In the genomic region with DNA sequence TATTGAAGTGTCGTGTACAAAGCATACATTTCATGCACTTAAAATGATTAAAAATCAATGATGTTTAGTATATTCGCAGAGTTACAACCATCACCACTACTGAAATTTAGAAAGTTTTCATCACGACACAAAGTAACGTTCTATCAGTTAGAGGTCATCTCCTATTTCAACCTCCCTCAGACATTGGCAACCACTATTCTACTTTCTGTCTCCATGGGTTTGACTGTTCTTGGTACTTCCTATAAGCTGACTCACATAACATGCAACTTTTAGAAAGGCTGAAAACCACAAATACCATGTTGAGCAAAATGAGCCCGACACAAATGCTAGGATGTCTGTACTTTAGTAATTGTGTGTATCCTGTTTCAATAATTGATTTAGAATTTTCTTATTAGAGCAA, we compare ENCODE assay signal across 12 cellular contexts. TPM values are rescaled to one million over a fixed set of nuclear protein-coding genes. Genes with fewer than 3 reads are reported as not detected.
DNase-seq lines count a peak whose midpoint lies in the region; ATAC-seq, FAIRE-seq and TF ChIP-seq lines count a peak whose summit lies in the region.
"Not testable (repeated sequence)": the region's sequence is repeated elsewhere in the genome, so short reads cannot be mapped to it uniquely, and the experiment has no call there.
"Had no signal": no experiment of that assay in that cellular context is flagged by ENCODE, and none has a peak within 500 bp of the region (broad histone marks: within the 10 kb centered on the region; RNA-seq: fewer than 3 reads in every experiment).

No MANE protein-coding gene starts in this region.

- POLR2A ChIA-PET in activated CD8-positive, alpha-beta T cell treated with anti-CD3 and anti-CD28 coated beads for 36 hours (lab: Charles Lee) = not testable (repeated sequence)

- not testable (repeated sequence) for H3K27me3 Mint-ChIP-seq in activated CD8-positive, alpha-beta T cell treated with anti-CD3 and anti-CD28 coated beads for 36 hours; activated naive CD8-positive, alpha-beta T cell treated with anti-CD3 and anti-CD28 coated beads, Interleukin-2, amount 50 U/mL, for 24 hours

- not testable (repeated sequence) for H3K4me3 Mint-ChIP-seq in activated CD8-positive, alpha-beta T cell treated with anti-CD3 and anti-CD28 coated beads for 36 hours; activated naive CD8-positive, alpha-beta T cell treated with anti-CD3 and anti-CD28 coated beads, Interleukin-2, amount 50 U/mL, for 24 hours

- not testable (repeated sequence) for H3K27ac Mint-ChIP-seq in activated CD8-positive, alpha-beta T cell treated with anti-CD3 and anti-CD28 coated beads for 36 hours
- H3K27ac Mint-ChIP-seq in activated naive CD8-positive, alpha-beta T cell treated with anti-CD3 and anti-CD28 coated beads, Interleukin-2, amount 50 U/mL, for 24 hours = peak overlapping the region; percentile 35

- peak; percentile 70 for FAIRE-seq in islet of Langerhans (lab: Jason Lieb, UNC)

- not testable (repeated sequence) for H3K9ac ChIP-seq in mammary epithelial cell (ENCODE audit: insufficient read depth, low read length)

- DNase-seq in HT1080 (ENCODE audit: low read depth) = peak; percentile 41
- peak; percentile 51 for DNase-seq in NB4 (ENCODE audit: low read depth)
- DNase-seq in activated CD8-positive, alpha-beta T cell treated with anti-CD3 and anti-CD28 coated beads for 36 hours; activated naive CD8-positive, alpha-beta T cell treated with anti-CD3 and anti-CD28 coated beads, Interleukin-2, amount 50 U/mL, for 24 hours; stimulated activated naive CD8-positive, alpha-beta T cell treated with anti-CD3 and anti-CD28 coated beads, Interleukin-15, Interleukin-2, amounts not matched to agents 100 U/mL and 50 U/mL, for 24 hours: not testable (repeated sequence)
- DNase-seq in mammary epithelial cell = peak; percentile 1

- BruUV-seq in mammary epithelial cell (replicated peaks; lab: Mats Ljungman, UMichigan) = not testable (repeated sequence)

- not testable (repeated sequence) for H4K20me1 ChIP-seq in mammary epithelial cell (ENCODE audit: insufficient read depth, low read length)

- H3K4me2 ChIP-seq in mammary epithelial cell (ENCODE audit: insufficient read depth, low read depth, low read length) = not testable (repeated sequence)

- H3K36me3 Mint-ChIP-seq in activated CD8-positive, alpha-beta T cell treated with anti-CD3 and anti-CD28 coated beads for 36 hours (ENCODE audit: low read depth); activated naive CD8-positive, alpha-beta T cell treated with anti-CD3 and anti-CD28 coated beads, Interleukin-2, amount 50 U/mL, for 24 hours (ENCODE audit: low read depth): not testable (repeated sequence)

- TF ChIP-seq POLR2A in NB4 (IDR thresholded peaks at IDR 0.05; ENCODE audit: extremely low read depth, insufficient read length) = not testable (repeated sequence)

- not testable (repeated sequence) for H3K27ac ChIP-seq in mammary epithelial cell (ENCODE audit: insufficient read depth, low read depth, low read length)

- ATAC-seq in activated CD8-positive, alpha-beta T cell treated with anti-CD3 and anti-CD28 coated beads for 36 hours = peak; percentile 88
- ATAC-seq in activated naive CD8-positive, alpha-beta T cell treated with anti-CD3 and anti-CD28 coated beads, Interleukin-2, amount 50 U/mL, for 24 hours = peak; percentile 97
- peak; percentile 96 for ATAC-seq in stimulated activated naive CD8-positive, alpha-beta T cell treated with anti-CD3 and anti-CD28 coated beads, Interleukin-15, Interleukin-2, amounts not matched to agents 100 U/mL and 50 U/mL, for 24 hours

- not testable (repeated sequence) for H3K9me3 Mint-ChIP-seq in activated CD8-positive, alpha-beta T cell treated with anti-CD3 and anti-CD28 coated beads for 36 hours; activated naive CD8-positive, alpha-beta T cell treated with anti-CD3 and anti-CD28 coated beads, Interleukin-2, amount 50 U/mL, for 24 hours

- not testable (repeated sequence) for H2AFZ ChIP-seq in mammary epithelial cell (ENCODE audit: low read depth, low read length)

- in situ Hi-C loops in mammary epithelial cell (cut with MboI; ENCODE audit: low sequenced_read_pairs in 2 of 2) = not testable (repeated sequence)

- H3K4me3 ChIP-seq in NB4 (ENCODE audit: low read depth, low read length); mammary epithelial cell (replicated peaks in 1 of 3; ENCODE audit: insufficient read depth in 1 of 3, low read depth in 2 of 3, low read length in 3 of 3): not testable (repeated sequence)

- H3K4me1 ChIP-seq in mammary epithelial cell (ENCODE audit: insufficient read depth, low read length) = not testable (repeated sequence)

- intact Hi-C loops in activated CD8-positive, alpha-beta T cell treated with anti-CD3 and anti-CD28 coated beads for 36 hours (cut with micrococcal nuclease); mammary epithelial cell (cut with micrococcal nuclease): not testable (repeated sequence)

- dilution Hi-C loops in mammary epithelial cell (cut with HindIII; ENCODE audit: low sequenced_read_pairs) = not testable (repeated sequence)

- H3K9me3 ChIP-seq in mammary epithelial cell (replicated peaks; ENCODE audit: insufficient read depth, low read length) = not testable (repeated sequence)

- 93% methylated on average over 5 of the region's 5 CpGs for WGBS in mammary epithelial cell (ENCODE audit: low coverage, missing lambda C conversion rate)

- not testable (repeated sequence) for H3K79me2 ChIP-seq in mammary epithelial cell (ENCODE audit: insufficient read depth, low read length)

- CTCF ChIA-PET in activated CD8-positive, alpha-beta T cell treated with anti-CD3 and anti-CD28 coated beads for 36 hours (lab: Charles Lee); mammary epithelial cell (lab: Charles Lee; ENCODE audit: low non-redundant PET): not testable (repeated sequence)

- H3K27me3 ChIP-seq in mammary epithelial cell (ENCODE audit: insufficient read depth, low read length) = not testable (repeated sequence)

- peaks cover 12% of the 10 kb centered on the region for H3K4me1 Mint-ChIP-seq in activated CD8-positive, alpha-beta T cell treated with anti-CD3 and anti-CD28 coated beads for 36 hours (ENCODE audit: low read depth)
- H3K4me1 Mint-ChIP-seq in activated naive CD8-positive, alpha-beta T cell treated with anti-CD3 and anti-CD28 coated beads, Interleukin-2, amount 50 U/mL, for 24 hours = not testable (repeated sequence)

- H3K36me3 ChIP-seq in mammary epithelial cell (ENCODE audit: insufficient read depth, low read length) = not testable (repeated sequence)

- not testable (repeated sequence) for TF ChIP-seq CTCF in NB4 (IDR thresholded peaks at IDR 0.05; ENCODE audit: low read depth, low read length); activated CD8-positive, alpha-beta T cell treated with anti-CD3 and anti-CD28 coated beads for 36 hours (IDR thresholded peaks at IDR 0.05); mammary epithelial cell (conservative IDR thresholded peaks at IDR 0.05 in 1 of 2, IDR thresholded peaks at IDR 0.05 in 1 of 2; ENCODE audit: extremely low read depth in 1 of 2, insufficient read depth in 1 of 2, low read depth in 1 of 2, low read length in 2 of 2)

RNA-seq across cellular contexts. Expression of a gene that starts 7.1 kb away (rescaled TPM):
- 0.71 TPM in 1 of 2 replicates, not detected in the other for total RNA-seq in HT1080 (2014; rRNA removed; shearing (Covaris generic))
- 0.11 TPM in 1 of 2 replicates, not detected in the other for polyA plus RNA-seq in HT1080 (2015; cell fraction: cytosol; rRNA removed)
- 0.32 TPM in 1 of 2 replicates, not detected in the other for polyA plus RNA-seq in HT1080 (2015; cell fraction: nucleus; rRNA removed)
- total RNA-seq in activated CD8-positive, alpha-beta T cell treated with anti-CD3 and anti-CD28 coated beads for 36 hours = 1 to 10 TPM; 5.3 to 7.2 TPM
- total RNA-seq in mammary epithelial cell = under 1 TPM in 1 of 2 donors, not detected in 1; 0.33 TPM
- not detected for polyA plus RNA-seq in mammary epithelial cell
- not detected for polyA minus RNA-seq in mammary epithelial cell
- total RNA-seq: A673; CD4-positive, alpha-beta memory T cell; GM23248; PC-9; SJSA1 had no signal
- polyA plus RNA-seq: CD4-positive, alpha-beta memory T cell; GM23248 had no signal

RNA-seq across cellular contexts. Expression of a gene that starts 10.2 kb away (rescaled TPM):
- total RNA-seq in HT1080 (2014; rRNA removed; shearing (Covaris generic)) = not detected in 2 replicates
- 0.47 and 0.57 TPM in 2 replicates for polyA plus RNA-seq in HT1080 (2015; cell fraction: cytosol; rRNA removed)
- 0.17 and 0.81 TPM in 2 replicates for polyA plus RNA-seq in HT1080 (2015; cell fraction: nucleus; rRNA removed)
- total RNA-seq in activated CD8-positive, alpha-beta T cell treated with anti-CD3 and anti-CD28 coated beads for 36 hours = 1 to 10 TPM; 2.5 to 2.6 TPM
- total RNA-seq in mammary epithelial cell = not detected
- polyA plus RNA-seq in mammary epithelial cell = 0.07 TPM
- not detected for polyA minus RNA-seq in mammary epithelial cell
- total RNA-seq: A673; CD4-positive, alpha-beta memory T cell; GM23248; PC-9; SJSA1 had no signal
- polyA plus RNA-seq: CD4-positive, alpha-beta memory T cell; GM23248 had no signal

RNA-seq across cellular contexts. Expression of a gene that starts 25.7 kb away (rescaled TPM):
- total RNA-seq in HT1080 (2014; rRNA removed; shearing (Covaris generic)) = not detected in 2 replicates
- not detected in 2 replicates for polyA plus RNA-seq in HT1080 (2015; cell fraction: cytosol; rRNA removed)
- not detected in 2 replicates for polyA plus RNA-seq in HT1080 (2015; cell fraction: nucleus; rRNA removed)
- 1 to 10 TPM; 2.0 to 2.8 TPM for total RNA-seq in activated CD8-positive, alpha-beta T cell treated with anti-CD3 and anti-CD28 coated beads for 36 hours
- not detected for total RNA-seq in mammary epithelial cell
- not detected for polyA plus RNA-seq in mammary epithelial cell
- not detected for polyA minus RNA-seq in mammary epithelial cell
- total RNA-seq: A673; CD4-positive, alpha-beta memory T cell; GM23248; PC-9; SJSA1 had no signal
- polyA plus RNA-seq: CD4-positive, alpha-beta memory T cell; GM23248 had no signal

RNA-seq across cellular contexts. Expression of a gene that starts 36.5 kb away (rescaled TPM):
- total RNA-seq in HT1080 (2014; rRNA removed; shearing (Covaris generic)) = not detected in 2 replicates
- not detected in 2 replicates for polyA plus RNA-seq in HT1080 (2015; cell fraction: cytosol; rRNA removed)
- not detected in 2 replicates for polyA plus RNA-seq in HT1080 (2015; cell fraction: nucleus; rRNA removed)
- total RNA-seq in activated CD8-positive, alpha-beta T cell treated with anti-CD3 and anti-CD28 coated beads for 36 hours = 1 to 10 TPM; 2.9 to 3.7 TPM
- not detected for total RNA-seq in mammary epithelial cell
- not detected for polyA plus RNA-seq in mammary epithelial cell
- not detected for polyA minus RNA-seq in mammary epithelial cell
- total RNA-seq: A673; CD4-positive, alpha-beta memory T cell; GM23248; PC-9; SJSA1 had no signal
- polyA plus RNA-seq: CD4-positive, alpha-beta memory T cell; GM23248 had no signal

RNA-seq across cellular contexts. Expression of a gene that starts 56.2 kb away (rescaled TPM):
- not detected in 2 replicates for total RNA-seq in HT1080 (2014; rRNA removed; shearing (Covaris generic))
- not detected in 2 replicates for polyA plus RNA-seq in HT1080 (2015; cell fraction: cytosol; rRNA removed)
- polyA plus RNA-seq in HT1080 (2015; cell fraction: nucleus; rRNA removed) = 0.10 and 0.84 TPM in 2 replicates
- 100 to 1,000 TPM; 111 to 112 TPM for total RNA-seq in activated CD8-positive, alpha-beta T cell treated with anti-CD3 and anti-CD28 coated beads for 36 hours
- total RNA-seq in mammary epithelial cell = not detected
- polyA plus RNA-seq in mammary epithelial cell = not detected
- not detected for polyA minus RNA-seq in mammary epithelial cell
- total RNA-seq: A673, GM23248, PC-9, SJSA1 had no signal
- polyA plus RNA-seq: GM23248 had no signal
